Comparison of ENCODE assay signal across 1 cellular context in genomic region chr2:74856004-74856578, GRCh38.
TF ChIP-seq lines count a peak whose summit lies in the region.

No MANE protein-coding gene starts in this region.

TF ChIP-seq in HepG2, 621 proteins besides CTCF, POLR2A, EP300 and RAD21 (continued from another document and continues in another):
- TF ChIP-seq, protein P1, sequence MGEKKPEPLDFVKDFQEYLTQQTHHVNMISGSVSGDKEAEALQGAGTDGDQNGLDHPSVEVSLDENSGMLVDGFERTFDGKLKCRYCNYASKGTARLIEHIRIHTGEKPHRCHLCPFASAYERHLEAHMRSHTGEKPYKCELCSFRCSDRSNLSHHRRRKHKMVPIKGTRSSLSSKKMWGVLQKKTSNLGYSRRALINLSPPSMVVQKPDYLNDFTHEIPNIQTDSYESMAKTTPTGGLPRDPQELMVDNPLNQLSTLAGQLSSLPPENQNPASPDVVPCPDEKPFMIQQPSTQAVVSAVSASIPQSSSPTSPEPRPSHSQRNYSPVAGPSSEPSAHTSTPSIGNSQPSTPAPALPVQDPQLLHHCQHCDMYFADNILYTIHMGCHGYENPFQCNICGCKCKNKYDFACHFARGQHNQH (CRISPR knock-in tag; IDR thresholded peaks at IDR 0.05), result peak; percentile 83
- peak; percentile 60; the same call in 1 of the 2 replicates for TF ChIP-seq ZNF12 (CRISPR knock-in tag; IDR thresholded peaks at IDR 0.05)
- peak; percentile 57; the same call in 1 of the 2 replicates for TF ChIP-seq TFE3 (CRISPR knock-in tag; IDR thresholded peaks at IDR 0.05)
- TF ChIP-seq FOXC1 (CRISPR knock-in tag; IDR thresholded peaks at IDR 0.05; ENCODE audit: borderline replicate concordance), result peak; percentile 47; the same call in 1 of the 2 replicates
- no peak for TF ChIP-seq ZNF879 (CRISPR knock-in tag; IDR thresholded peaks at IDR 0.05)
- peak; percentile 36; the same call in 1 of the 2 replicates for TF ChIP-seq MIXL1 (CRISPR knock-in tag; IDR thresholded peaks at IDR 0.05)
- no peak for TF ChIP-seq ADNP (CRISPR knock-in tag; IDR thresholded peaks at IDR 0.05)
- no peak for TF ChIP-seq MTA3 (CRISPR knock-in tag; IDR thresholded peaks at IDR 0.05)
- peak; percentile 39 for TF ChIP-seq GABPB1 (CRISPR knock-in tag; IDR thresholded peaks at IDR 0.05)
- TF ChIP-seq GABPA (IDR thresholded peaks at IDR 0.05; ENCODE audit: low read depth, low read length), result no peak
- TF ChIP-seq GABPA (CRISPR knock-in tag; IDR thresholded peaks at IDR 0.05; ENCODE audit: low read depth), result 0 out of 2 replicates have a peak, but pooled peaks have one; percentile 37
- TF ChIP-seq ZMYM4 (CRISPR knock-in tag; IDR thresholded peaks at IDR 0.05), result peak; percentile 84
- no peak for TF ChIP-seq PLRG1 (conservative IDR thresholded peaks at IDR 0.05)
- peak; percentile 82; the same call in 1 of the 2 replicates for TF ChIP-seq NFKB2 (CRISPR knock-in tag; IDR thresholded peaks at IDR 0.05; ENCODE audit: borderline replicate concordance)
- TF ChIP-seq HNRNPK (IDR thresholded peaks at IDR 0.05; ENCODE audit: low read depth, low read length, poor library complexity, severe bottlenecking), result no peak
- TF ChIP-seq ZNF121 (CRISPR knock-in tag; IDR thresholded peaks at IDR 0.05), result peak; percentile 18; the same call in 1 of the 2 replicates
- TF ChIP-seq GFI1 (CRISPR knock-in tag; IDR thresholded peaks at IDR 0.05; ENCODE audit: borderline replicate concordance), result peak; percentile 99
- 0 out of 2 replicates have a peak, but pooled peaks have one; percentile 29 for TF ChIP-seq TBX3 (IDR thresholded peaks at IDR 0.05; ENCODE audit: borderline replicate concordance)
- peak; percentile 95 for TF ChIP-seq RERE (CRISPR knock-in tag; IDR thresholded peaks at IDR 0.05; ENCODE audit: low read depth)
- 0 out of 2 replicates have a peak, but pooled peaks have one; percentile 17 for TF ChIP-seq ZFP91 (CRISPR knock-in tag; IDR thresholded peaks at IDR 0.05; ENCODE audit: borderline replicate concordance)
- peak; percentile 43 for TF ChIP-seq POLR2G (IDR thresholded peaks at IDR 0.05; ENCODE audit: low read depth, low read length)
- no peak for TF ChIP-seq ARNT (IDR thresholded peaks at IDR 0.05)
- peak; percentile 65; the same call in 1 of the 2 replicates for TF ChIP-seq ZNF747 (CRISPR knock-in tag; IDR thresholded peaks at IDR 0.05; ENCODE audit: borderline replicate concordance)
- peak; percentile 98 for TF ChIP-seq ISL2 (CRISPR knock-in tag; IDR thresholded peaks at IDR 0.05)
- TF ChIP-seq TFAP4 (IDR thresholded peaks at IDR 0.05; ENCODE audit: borderline replicate concordance, low read depth), result peak; percentile 19; the same call in 1 of the 2 replicates
- TF ChIP-seq SNRNP70 (IDR thresholded peaks at IDR 0.05; ENCODE audit: low read depth, low read length), result no peak
- peak; percentile 85; the same call in 1 of the 2 replicates for TF ChIP-seq FOXK1 (CRISPR knock-in tag; IDR thresholded peaks at IDR 0.05; ENCODE audit: borderline replicate concordance, low read depth)
- TF ChIP-seq, protein P2, sequence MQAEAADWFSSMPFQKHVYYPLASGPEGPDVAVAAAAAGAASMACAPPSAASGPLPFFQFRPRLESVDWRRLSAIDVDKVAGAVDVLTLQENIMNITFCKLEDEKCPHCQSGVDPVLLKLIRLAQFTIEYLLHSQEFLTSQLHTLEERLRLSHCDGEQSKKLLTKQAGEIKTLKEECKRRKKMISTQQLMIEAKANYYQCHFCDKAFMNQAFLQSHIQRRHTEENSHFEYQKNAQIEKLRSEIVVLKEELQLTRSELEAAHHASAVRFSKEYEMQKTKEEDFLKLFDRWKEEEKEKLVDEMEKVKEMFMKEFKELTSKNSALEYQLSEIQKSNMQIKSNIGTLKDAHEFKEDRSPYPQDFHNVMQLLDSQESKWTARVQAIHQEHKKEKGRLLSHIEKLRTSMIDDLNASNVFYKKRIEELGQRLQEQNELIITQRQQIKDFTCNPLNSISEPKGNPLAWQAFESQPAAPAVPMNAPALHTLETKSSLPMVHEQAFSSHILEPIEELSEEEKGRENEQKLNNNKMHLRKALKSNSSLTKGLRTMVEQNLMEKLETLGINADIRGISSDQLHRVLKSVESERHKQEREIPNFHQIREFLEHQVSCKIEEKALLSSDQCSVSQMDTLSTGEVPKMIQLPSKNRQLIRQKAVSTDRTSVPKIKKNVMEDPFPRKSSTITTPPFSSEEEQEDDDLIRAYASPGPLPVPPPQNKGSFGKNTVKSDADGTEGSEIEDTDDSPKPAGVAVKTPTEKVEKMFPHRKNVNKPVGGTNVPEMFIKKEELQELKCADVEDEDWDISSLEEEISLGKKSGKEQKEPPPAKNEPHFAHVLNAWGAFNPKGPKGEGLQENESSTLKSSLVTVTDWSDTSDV (CRISPR knock-in tag; IDR thresholded peaks at IDR 0.05), result no peak
- TF ChIP-seq ZNF547 (CRISPR knock-in tag; IDR thresholded peaks at IDR 0.05), result 0 out of 2 replicates have a peak, but pooled peaks have one; percentile 72
- TF ChIP-seq ZHX1 (CRISPR knock-in tag; IDR thresholded peaks at IDR 0.05; ENCODE audit: low read depth), result 0 out of 2 replicates have a peak, but pooled peaks have one; percentile 27
- TF ChIP-seq ZNF235 (CRISPR knock-in tag; IDR thresholded peaks at IDR 0.05; ENCODE audit: borderline replicate concordance), result peak; percentile 55; the same call in 1 of the 2 replicates
- TF ChIP-seq ZNF317 (CRISPR knock-in tag; IDR thresholded peaks at IDR 0.05), result 0 out of 2 replicates have a peak, but pooled peaks have one; percentile 41
- 0 out of 2 replicates have a peak, but pooled peaks have one; percentile 24 for TF ChIP-seq ZNF800 (CRISPR knock-in tag; IDR thresholded peaks at IDR 0.05)
- 0 out of 2 replicates have a peak, but pooled peaks have one; percentile 71 for TF ChIP-seq ZNF619 (CRISPR knock-in tag; IDR thresholded peaks at IDR 0.05)
- peak; percentile 9 for TF ChIP-seq ZEB1 (IDR thresholded peaks at IDR 0.05; ENCODE audit: insufficient replicate concordance, low read depth)
- peak; percentile 79 for TF ChIP-seq PPARG (CRISPR knock-in tag; conservative IDR thresholded peaks at IDR 0.05)
- peak in 1 of 2 experiments; percentile 91; a peak in 2 of 4 replicates for TF ChIP-seq KLF16 (CRISPR knock-in tag; IDR thresholded peaks at IDR 0.05)
- peak; percentile 92; the same call in 1 of the 2 replicates for TF ChIP-seq RXRA (CRISPR knock-in tag; IDR thresholded peaks at IDR 0.05)
